In genomic region chr11:9573054-9573774, GRCh38 we compare ENCODE assay signal across 1 cellular context.
A peak's percentile ranks its signal among the peaks of the same experiment; 100 is the strongest.
TF ChIP-seq lines count a peak whose summit lies in the region.

Gene WEE1, plus strand, starts transcription at chr11:9573670. Its CDS starts 264 bp downstream, at chr11:9573934.

TF ChIP-seq in HepG2, 621 proteins besides CTCF, POLR2A, EP300 and RAD21 (continued from another document and continues in another):
- TF ChIP-seq KIAA2018 (CRISPR knock-in tag; IDR thresholded peaks at IDR 0.05; ENCODE audit: borderline replicate concordance) (peak; percentile 70; the same call in 1 of the 2 replicates), TBX2 (CRISPR knock-in tag; IDR thresholded peaks at IDR 0.05; ENCODE audit: borderline replicate concordance) (peak; percentile 89), TSC22D2 (CRISPR knock-in tag; IDR thresholded peaks at IDR 0.05; ENCODE audit: borderline replicate concordance) (no peak; the same call in 1 of the 2 replicates), E2F1 (CRISPR knock-in tag; IDR thresholded peaks at IDR 0.05) (peak; percentile 100), HNF1B (CRISPR knock-in tag; IDR thresholded peaks at IDR 0.05) (peak; percentile 79), ZNF530 (CRISPR knock-in tag; IDR thresholded peaks at IDR 0.05; ENCODE audit: low read depth) (no peak), ZNF816 (CRISPR knock-in tag; IDR thresholded peaks at IDR 0.05; ENCODE audit: borderline replicate concordance) (peak; percentile 93), RBAK (CRISPR knock-in tag; IDR thresholded peaks at IDR 0.05) (no peak), ZNF224 (CRISPR knock-in tag; IDR thresholded peaks at IDR 0.05) (no peak; the same call in 1 of the 2 replicates), CC2D1A (CRISPR knock-in tag; IDR thresholded peaks at IDR 0.05) (0 out of 2 replicates have a peak, but pooled peaks have one; percentile 75), ZNF644 (CRISPR knock-in tag; IDR thresholded peaks at IDR 0.05; ENCODE audit: low read depth) (no peak), MYC (CRISPR knock-in tag; IDR thresholded peaks at IDR 0.05; ENCODE audit: borderline replicate concordance) (peak; percentile 87), ZNF660 (CRISPR knock-in tag; IDR thresholded peaks at IDR 0.05; ENCODE audit: borderline replicate concordance, low read depth) (no peak), SIN3A (IDR thresholded peaks at IDR 0.05; ENCODE audit: borderline replicate concordance, low read depth, low read length) (peak; percentile 32; the same call in 1 of the 2 replicates), ZNF280D (CRISPR knock-in tag; IDR thresholded peaks at IDR 0.05) (peak; percentile 66; the same call in 1 of the 2 replicates), SYNCRIP (IDR thresholded peaks at IDR 0.05; ENCODE audit: insufficient read depth, low read depth, low read length) (no peak), ZNF251 (CRISPR knock-in tag; IDR thresholded peaks at IDR 0.05) (0 out of 2 replicates have a peak, but pooled peaks have one; percentile 55), MBNL3 (CRISPR knock-in tag; conservative IDR thresholded peaks at IDR 0.05) (no peak), ZNF121 (CRISPR knock-in tag; IDR thresholded peaks at IDR 0.05) (peak; percentile 15; the same call in 1 of the 2 replicates), ZZZ3 (CRISPR knock-in tag; IDR thresholded peaks at IDR 0.05; ENCODE audit: borderline replicate concordance) (peak; percentile 78; the same call in 1 of the 2 replicates), THAP11 (CRISPR knock-in tag; IDR thresholded peaks at IDR 0.05) (peak; percentile 63), KDM5B (CRISPR knock-in tag; IDR thresholded peaks at IDR 0.05; ENCODE audit: borderline replicate concordance) (peak; percentile 65; the same call in 1 of the 2 replicates), TAF15 (IDR thresholded peaks at IDR 0.05; ENCODE audit: low read depth, low read length, poor library complexity, severe bottlenecking) (no peak), HNRNPLL (IDR thresholded peaks at IDR 0.05; ENCODE audit: low read depth, low read length, poor library complexity, severe bottlenecking) (peak; percentile 82), RARG (CRISPR knock-in tag; IDR thresholded peaks at IDR 0.05; ENCODE audit: low read depth) (no peak), ZFP36L2 (CRISPR knock-in tag; IDR thresholded peaks at IDR 0.05) (no peak), SRSF4 (IDR thresholded peaks at IDR 0.05; ENCODE audit: low read depth, low read length, poor library complexity, severe bottlenecking) (no peak)
- TF ChIP-seq, protein P1, sequence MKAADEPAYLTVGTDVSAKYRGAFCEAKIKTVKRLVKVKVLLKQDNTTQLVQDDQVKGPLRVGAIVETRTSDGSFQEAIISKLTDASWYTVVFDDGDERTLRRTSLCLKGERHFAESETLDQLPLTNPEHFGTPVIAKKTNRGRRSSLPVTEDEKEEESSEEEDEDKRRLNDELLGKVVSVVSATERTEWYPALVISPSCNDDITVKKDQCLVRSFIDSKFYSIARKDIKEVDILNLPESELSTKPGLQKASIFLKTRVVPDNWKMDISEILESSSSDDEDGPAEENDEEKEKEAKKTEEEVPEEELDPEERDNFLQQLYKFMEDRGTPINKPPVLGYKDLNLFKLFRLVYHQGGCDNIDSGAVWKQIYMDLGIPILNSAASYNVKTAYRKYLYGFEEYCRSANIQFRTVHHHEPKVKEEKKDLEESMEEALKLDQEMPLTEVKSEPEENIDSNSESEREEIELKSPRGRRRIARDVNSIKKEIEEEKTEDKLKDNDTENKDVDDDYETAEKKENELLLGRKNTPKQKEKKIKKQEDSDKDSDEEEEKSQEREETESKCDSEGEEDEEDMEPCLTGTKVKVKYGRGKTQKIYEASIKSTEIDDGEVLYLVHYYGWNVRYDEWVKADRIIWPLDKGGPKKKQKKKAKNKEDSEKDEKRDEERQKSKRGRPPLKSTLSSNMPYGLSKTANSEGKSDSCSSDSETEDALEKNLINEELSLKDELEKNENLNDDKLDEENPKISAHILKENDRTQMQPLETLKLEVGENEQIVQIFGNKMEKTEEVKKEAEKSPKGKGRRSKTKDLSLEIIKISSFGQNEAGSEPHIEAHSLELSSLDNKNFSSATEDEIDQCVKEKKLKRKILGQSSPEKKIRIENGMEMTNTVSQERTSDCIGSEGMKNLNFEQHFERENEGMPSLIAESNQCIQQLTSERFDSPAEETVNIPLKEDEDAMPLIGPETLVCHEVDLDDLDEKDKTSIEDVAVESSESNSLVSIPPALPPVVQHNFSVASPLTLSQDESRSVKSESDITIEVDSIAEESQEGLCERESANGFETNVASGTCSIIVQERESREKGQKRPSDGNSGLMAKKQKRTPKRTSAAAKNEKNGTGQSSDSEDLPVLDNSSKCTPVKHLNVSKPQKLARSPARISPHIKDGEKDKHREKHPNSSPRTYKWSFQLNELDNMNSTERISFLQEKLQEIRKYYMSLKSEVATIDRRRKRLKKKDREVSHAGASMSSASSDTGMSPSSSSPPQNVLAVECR (CRISPR knock-in tag; IDR thresholded peaks at IDR 0.05; ENCODE audit: borderline replicate concordance) = peak; percentile 87
- TF ChIP-seq, protein P2, sequence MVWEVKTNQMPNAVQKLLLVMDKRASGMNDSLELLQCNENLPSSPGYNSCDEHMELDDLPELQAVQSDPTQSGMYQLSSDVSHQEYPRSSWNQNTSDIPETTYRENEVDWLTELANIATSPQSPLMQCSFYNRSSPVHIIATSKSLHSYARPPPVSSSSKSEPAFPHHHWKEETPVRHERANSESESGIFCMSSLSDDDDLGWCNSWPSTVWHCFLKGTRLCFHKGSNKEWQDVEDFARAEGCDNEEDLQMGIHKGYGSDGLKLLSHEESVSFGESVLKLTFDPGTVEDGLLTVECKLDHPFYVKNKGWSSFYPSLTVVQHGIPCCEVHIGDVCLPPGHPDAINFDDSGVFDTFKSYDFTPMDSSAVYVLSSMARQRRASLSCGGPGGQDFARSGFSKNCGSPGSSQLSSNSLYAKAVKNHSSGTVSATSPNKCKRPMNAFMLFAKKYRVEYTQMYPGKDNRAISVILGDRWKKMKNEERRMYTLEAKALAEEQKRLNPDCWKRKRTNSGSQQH (CRISPR knock-in tag; IDR thresholded peaks at IDR 0.05; ENCODE audit: low read depth) = no peak
- TF ChIP-seq, protein P3, sequence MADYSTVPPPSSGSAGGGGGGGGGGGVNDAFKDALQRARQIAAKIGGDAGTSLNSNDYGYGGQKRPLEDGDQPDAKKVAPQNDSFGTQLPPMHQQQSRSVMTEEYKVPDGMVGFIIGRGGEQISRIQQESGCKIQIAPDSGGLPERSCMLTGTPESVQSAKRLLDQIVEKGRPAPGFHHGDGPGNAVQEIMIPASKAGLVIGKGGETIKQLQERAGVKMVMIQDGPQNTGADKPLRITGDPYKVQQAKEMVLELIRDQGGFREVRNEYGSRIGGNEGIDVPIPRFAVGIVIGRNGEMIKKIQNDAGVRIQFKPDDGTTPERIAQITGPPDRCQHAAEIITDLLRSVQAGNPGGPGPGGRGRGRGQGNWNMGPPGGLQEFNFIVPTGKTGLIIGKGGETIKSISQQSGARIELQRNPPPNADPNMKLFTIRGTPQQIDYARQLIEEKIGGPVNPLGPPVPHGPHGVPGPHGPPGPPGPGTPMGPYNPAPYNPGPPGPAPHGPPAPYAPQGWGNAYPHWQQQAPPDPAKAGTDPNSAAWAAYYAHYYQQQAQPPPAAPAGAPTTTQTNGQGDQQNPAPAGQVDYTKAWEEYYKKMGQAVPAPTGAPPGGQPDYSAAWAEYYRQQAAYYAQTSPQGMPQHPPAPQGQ (CRISPR knock-in tag; IDR thresholded peaks at IDR 0.05; ENCODE audit: borderline replicate concordance) = no peak
